In the genomic region with DNA sequence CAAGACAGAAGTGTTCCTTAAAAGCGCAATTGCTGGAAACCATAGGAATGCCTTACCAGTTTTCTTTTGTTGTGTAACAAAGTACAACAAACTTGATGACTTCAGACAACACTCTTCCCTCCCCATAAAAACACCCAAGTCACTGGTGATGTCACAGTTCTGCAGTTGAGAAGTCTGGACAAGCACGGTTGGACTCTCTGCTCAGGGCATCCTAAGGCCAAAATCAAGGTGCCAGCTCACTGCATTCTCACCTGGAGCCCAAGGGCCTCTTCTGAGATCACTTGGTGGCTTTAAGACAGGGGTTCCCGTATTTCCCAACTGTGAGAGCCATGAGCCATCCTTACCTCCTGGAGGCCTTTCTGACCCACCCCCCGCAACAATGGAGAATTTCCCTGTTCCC, we compare ENCODE assay signal across 12 cellular contexts. TPM values are rescaled to one million over a fixed set of nuclear protein-coding genes. Genes with fewer than 3 reads are reported as not detected.
A peak's percentile ranks its signal among the peaks of the same experiment; 100 is the strongest.
DNase-seq lines count a peak whose midpoint lies in the region; ATAC-seq and TF ChIP-seq lines count a peak whose summit lies in the region.
"Had no signal": no experiment of that assay in that cellular context is flagged by ENCODE, and none has a peak within 500 bp of the region (broad histone marks: within the 10 kb centered on the region; RNA-seq: fewer than 3 reads in every experiment).

No MANE protein-coding gene starts in this region.

- H3K27me3 ChIP-seq in CD8-positive, alpha-beta T cell (ENCODE audit: insufficient read depth, low read length): no peaks in the 10 kb centered on the region
- H3K27me3 ChIP-seq in Loucy (ENCODE audit: insufficient read depth, low read length, poor library complexity, severe bottlenecking) (no peaks in the 10 kb centered on the region), transverse colon (no peaks in the 10 kb centered on the region)

- no peak for DNase-seq in CD8-positive, alpha-beta T cell
- DNase-seq in activated naive CD8-positive, alpha-beta T cell treated with anti-CD3 and anti-CD28 coated beads, Interleukin-2, amount 50 U/mL, for 24 hours: no peak
- DNase-seq in naive thymus-derived CD8-positive, alpha-beta T cell: no peak
- no peak for DNase-seq in transverse colon
- no peak for DNase-seq in activated effector memory CD4-positive, alpha-beta T cell treated with Interleukin-2 at 50 U/mL for 16 hours
- DNase-seq: activated CD4-positive, CD25-positive, alpha-beta regulatory T cell treated with anti-CD3 and anti-CD28 coated beads, Interleukin-2, amount 50 U/mL, for 72 hours; endodermal cell; NCI-H1092 treated with DMSO at 0.1 percent for 48 hours; Right ventricle myocardium superior had no signal

- intact Hi-C loops in CD8-positive, alpha-beta T cell (cut with DNase I, micrococcal nuclease): loop anchor here in 1 of 2 experiments (5.0 kb wide), 1 partner anchor 42 kb away; no protein-coding TSS in a partner anchor
- intact Hi-C loops in transverse colon (cut with DNase I; ENCODE audit: low total_unique reads): no loop called here

- in situ Hi-C loops in transverse colon (cut with MboI; ENCODE audit: low pct_ligation_motif_present in 1 of 4, low pct_unique_long_range_greater_than_20kb in 1 of 4, low sequenced_read_pairs in 3 of 4): no loop called here

- 68 to 100% methylated on average over 1 to 4 of the region's 4 CpGs for WGBS in transverse colon (ENCODE audit: low coverage in 1 of 2), 2 donors

- no peak for TF ChIP-seq POLR2A in transverse colon (IDR thresholded peaks at IDR 0.05)

- no peaks in the 10 kb centered on the region for H3K9me2 ChIP-seq in Loucy (replicated peaks; ENCODE audit: low read depth, low read length)

- H3K4me1 Mint-ChIP-seq in CD8-positive, alpha-beta T cell (ENCODE audit: low read depth): peaks cover 69% of the 10 kb centered on the region
- peaks cover 83% of the 10 kb centered on the region for H3K4me1 Mint-ChIP-seq in activated naive CD8-positive, alpha-beta T cell treated with anti-CD3 and anti-CD28 coated beads, Interleukin-2, amount 50 U/mL, for 24 hours
- H3K4me1 Mint-ChIP-seq in naive thymus-derived CD8-positive, alpha-beta T cell: peaks cover 48 to 74% (median 67%) of the 10 kb centered on the region in 4 donors
- H3K4me1 Mint-ChIP-seq: endodermal cell had no signal

- H3K36me3 ChIP-seq in CD8-positive, alpha-beta T cell (ENCODE audit: insufficient read depth, low read length): no peaks in the 10 kb centered on the region
- no peaks in the 10 kb centered on the region for H3K36me3 ChIP-seq in Loucy (ENCODE audit: insufficient read depth, low read length)
- no peaks in the 10 kb centered on the region for H3K36me3 ChIP-seq in transverse colon

- H3K4me2 ChIP-seq in Loucy (ENCODE audit: low read depth, low read length, poor library complexity, severe bottlenecking): peak overlapping the region; percentile 57

- peaks cover 63% of the 10 kb centered on the region for H3K4me1 ChIP-seq in CD8-positive, alpha-beta T cell (ENCODE audit: insufficient read depth, low read length)
- H3K4me1 ChIP-seq in Loucy (ENCODE audit: insufficient read depth, low read length, poor library complexity, severe bottlenecking) (peaks cover 27% of the 10 kb centered on the region), transverse colon (no peaks in the 10 kb centered on the region)

- H3K79me2 ChIP-seq in Loucy (ENCODE audit: insufficient read depth, low read length): peaks cover 11% of the 10 kb centered on the region; the same call in 1 of the 2 replicates

- H3K4me3 ChIP-seq in CD8-positive, alpha-beta T cell (ENCODE audit: low read depth, low read length): no peak overlapping the region
- H3K4me3 ChIP-seq in Loucy (ENCODE audit: low read length, poor library complexity, severe bottlenecking): peak overlapping the region; percentile 63
- H3K4me3 ChIP-seq in transverse colon: no peak overlapping the region

- POLR2A ChIA-PET in CD8-positive, alpha-beta T cell (lab: Charles Lee): interaction anchor here (1.0 to 2.8 kb wide), 4 partner anchors 13 to 66 kb away, joined by 3 to 10 read pairs (median 6); no protein-coding TSS in a partner anchor
- POLR2A ChIA-PET in naive thymus-derived CD8-positive, alpha-beta T cell (lab: Charles Lee): interaction anchor here (0.5 to 2.6 kb wide), 10 partner anchors 10 to 68 kb away, joined by 3 to 26 read pairs (median 7); partner anchors contain the start of gene COTL1

- no peaks in the 10 kb centered on the region for H3K9me3 ChIP-seq in CD8-positive, alpha-beta T cell (ENCODE audit: low read length)
- no peaks in the 10 kb centered on the region for H3K9me3 ChIP-seq in Loucy (ENCODE audit: insufficient read depth, low read depth, low read length)
- no peaks in the 10 kb centered on the region for H3K9me3 ChIP-seq in transverse colon

- TF ChIP-seq CTCF in CD8-positive, alpha-beta T cell (IDR thresholded peaks at IDR 0.05): no peak
- TF ChIP-seq CTCF in Loucy (conservative IDR thresholded peaks at IDR 0.05; ENCODE audit: low read length) (no peak), transverse colon (IDR thresholded peaks at IDR 0.05) (no peak)

- H3K27me3 Mint-ChIP-seq in CD8-positive, alpha-beta T cell (ENCODE audit: low read depth): no peaks in the 10 kb centered on the region
- H3K27me3 Mint-ChIP-seq in activated naive CD8-positive, alpha-beta T cell treated with anti-CD3 and anti-CD28 coated beads, Interleukin-2, amount 50 U/mL, for 24 hours: no peaks in the 10 kb centered on the region
- peaks cover 0 to 2% (median 0%) of the 10 kb centered on the region in 5 donors for H3K27me3 Mint-ChIP-seq in naive thymus-derived CD8-positive, alpha-beta T cell

- CTCF ChIA-PET in CD8-positive, alpha-beta T cell (lab: Charles Lee): interaction anchor here (1.0 to 2.2 kb wide), 4 partner anchors 38 to 72 kb away, joined by 3 to 13 read pairs (median 4); no protein-coding TSS in a partner anchor

- H4K20me1 ChIP-seq in Loucy (ENCODE audit: insufficient read depth, low read length, poor library complexity, severe bottlenecking): no peaks in the 10 kb centered on the region

- H3K4me3 Mint-ChIP-seq in CD8-positive, alpha-beta T cell: peak overlapping the region; percentile 77
- H3K4me3 Mint-ChIP-seq in activated naive CD8-positive, alpha-beta T cell treated with anti-CD3 and anti-CD28 coated beads, Interleukin-2, amount 50 U/mL, for 24 hours: peak overlapping the region; percentile 94
- H3K4me3 Mint-ChIP-seq in naive thymus-derived CD8-positive, alpha-beta T cell: peak overlapping the region; percentile 26 to 93 (median 82)
- H3K4me3 Mint-ChIP-seq: endodermal cell; stimulated activated memory B cell treated with anti-CD40 and anti-IgM and Interleukin-4, amounts not matched to agents 10 μg/mL and 1 μg/mL and 100 μg/mL, for 72 hours had no signal

- ATAC-seq in CD8-positive, alpha-beta T cell: no peak
- ATAC-seq in activated naive CD8-positive, alpha-beta T cell treated with anti-CD3 and anti-CD28 coated beads, Interleukin-2, amount 50 U/mL, for 24 hours: no peak
- no peak for ATAC-seq in naive thymus-derived CD8-positive, alpha-beta T cell
- no peak for ATAC-seq in GM21381 (IDR thresholded peaks at IDR 0.05; ENCODE audit: unreplicated experiment)
- ATAC-seq: stimulated activated memory B cell treated with anti-CD40 and anti-IgM and Interleukin-4, amounts not matched to agents 10 μg/mL and 1 μg/mL and 100 μg/mL, for 72 hours had no signal

- no peak overlapping the region for H2AFZ ChIP-seq in Loucy (ENCODE audit: low read length)

- no peaks in the 10 kb centered on the region for H3K9me3 Mint-ChIP-seq in CD8-positive, alpha-beta T cell
- no peaks in the 10 kb centered on the region for H3K9me3 Mint-ChIP-seq in activated naive CD8-positive, alpha-beta T cell treated with anti-CD3 and anti-CD28 coated beads, Interleukin-2, amount 50 U/mL, for 24 hours
- no peaks in the 10 kb centered on the region for H3K9me3 Mint-ChIP-seq in naive thymus-derived CD8-positive, alpha-beta T cell
- H3K9me3 Mint-ChIP-seq: endodermal cell; stimulated activated memory B cell treated with anti-CD40 and anti-IgM and Interleukin-4, amounts not matched to agents 10 μg/mL and 1 μg/mL and 100 μg/mL, for 72 hours had no signal

- no peaks in the 10 kb centered on the region for H3F3A ChIP-seq in Loucy (ENCODE audit: low read depth)

- peak overlapping the region; percentile 98 for H3K27ac Mint-ChIP-seq in CD8-positive, alpha-beta T cell
- peak overlapping the region; percentile 99 for H3K27ac Mint-ChIP-seq in activated naive CD8-positive, alpha-beta T cell treated with anti-CD3 and anti-CD28 coated beads, Interleukin-2, amount 50 U/mL, for 24 hours
- peak overlapping the region; percentile 75 to 100 (median 98) for H3K27ac Mint-ChIP-seq in naive thymus-derived CD8-positive, alpha-beta T cell

- H3K9ac ChIP-seq in Loucy (ENCODE audit: low read depth, low read length, poor library complexity, severe bottlenecking): peak overlapping the region; percentile 58

- peak overlapping the region; percentile 69 for H3K27ac ChIP-seq in CD8-positive, alpha-beta T cell (ENCODE audit: low read depth, low read length)
- peak overlapping the region in 2 of 4 donors; percentile 45 to 57 for H3K27ac ChIP-seq in transverse colon

- TF ChIP-seq EP300 in transverse colon (IDR thresholded peaks at IDR 0.05; ENCODE audit: low read depth): no peak

- peaks cover 11% of the 10 kb centered on the region for H3K36me3 Mint-ChIP-seq in CD8-positive, alpha-beta T cell
- H3K36me3 Mint-ChIP-seq in activated naive CD8-positive, alpha-beta T cell treated with anti-CD3 and anti-CD28 coated beads, Interleukin-2, amount 50 U/mL, for 24 hours (ENCODE audit: low read depth): peaks cover 20% of the 10 kb centered on the region
- peaks cover 0 to 8% (median 2%) of the 10 kb centered on the region in 3 donors for H3K36me3 Mint-ChIP-seq in naive thymus-derived CD8-positive, alpha-beta T cell
- H3K36me3 Mint-ChIP-seq: stimulated activated memory B cell treated with anti-CD40 and anti-IgM and Interleukin-4, amounts not matched to agents 10 μg/mL and 1 μg/mL and 100 μg/mL, for 72 hours had no signal

RNA-seq across cellular contexts. Expression of gene MEAK7, which starts 45.6 kb away (rescaled TPM):
- 1 to 10 TPM; 2.1 to 2.2 TPM for total RNA-seq in CD8-positive, alpha-beta T cell
- total RNA-seq in naive thymus-derived CD8-positive, alpha-beta T cell: 1 to 10 TPM; 7.1 to 8.9 TPM
- polyA plus RNA-seq in naive thymus-derived CD8-positive, alpha-beta T cell: 1 to 10 TPM; 3.7 to 6.7 (median 4.6) TPM
- total RNA-seq in transverse colon: 10 to 100 TPM; 20.3 to 29.1 (median 21.8) TPM
